Comparison of ENCODE assay signal across 26 cellular contexts in genomic region chr11:113540416-113541330, GRCh38.
DNase-seq lines count a peak whose midpoint lies in the region; ATAC-seq, FAIRE-seq and TF ChIP-seq lines count a peak whose summit lies in the region.
"Had no signal": no experiment of that assay in that cellular context is flagged by ENCODE, and none has a peak within 500 bp of the region (broad histone marks: within the 10 kb centered on the region; RNA-seq: fewer than 3 reads in every experiment).

No MANE protein-coding gene starts in this region.

- no peak for FAIRE-seq in HepG2 (lab: Jason Lieb, UNC)
- FAIRE-seq: frontal cortex had no signal

- TF ChIP-seq RAD21 in HepG2 (CRISPR knock-in tag; IDR thresholded peaks at IDR 0.05), result no peak

- no TSS peak for BruUV-seq in HepG2 (replicated peaks; lab: Mats Ljungman, UMichigan)

- TF ChIP-seq POLR2A in HepG2 (IDR thresholded peaks at IDR 0.05; ENCODE audit: insufficient read depth in 1 of 2, low read depth in 2 of 2, low read length in 2 of 2), result no peak
- no peak for TF ChIP-seq POLR2A in right lobe of liver (IDR thresholded peaks at IDR 0.05)

- no peaks in the 10 kb centered on the region for H3K36me3 Mint-ChIP-seq in stimulated activated effector memory CD8-positive, alpha-beta T cell treated with anti-CD3 and anti-CD28 coated beads, Interleukin-12 subunit alpha, Interleukin-12 subunit beta, amount 100 ng/mL, for 72 hours
- H3K36me3 Mint-ChIP-seq: activated naive CD4-positive, alpha-beta T cell treated with anti-CD3 and anti-CD28 coated beads, Interleukin-2, amount 50 U/mL, for 24 hours; CD14-positive monocyte; T-cell had no signal

- 0% methylated on average over 8 of the region's 8 CpGs for WGBS in HepG2 (ENCODE audit: low lambda C conversion rate)
- WGBS in right lobe of liver (ENCODE audit: insufficient coverage, low coverage, low lambda C conversion rate, missing lambda C conversion rate), result 53% methylated on average over 6 of the region's 8 CpGs

- no peak for TF ChIP-seq CTCF in HepG2 (CRISPR knock-in tag; IDR thresholded peaks at IDR 0.05)
- TF ChIP-seq CTCF in right lobe of liver (IDR thresholded peaks at IDR 0.05), result no peak
- peak; percentile 18 for TF ChIP-seq CTCF in foreskin keratinocyte (conservative IDR thresholded peaks at IDR 0.05)

- POLR2A ChIA-PET in HepG2 (lab: Yijun Ruan, JAX), result no interaction called here

- H3K9ac ChIP-seq in HepG2 (ENCODE audit: insufficient read depth, low read depth, low read length), result no peak overlapping the region
- H3K9ac ChIP-seq in NT2/D1 (ENCODE audit: insufficient read length, low read depth), result no peak overlapping the region

- intact Hi-C loops in HepG2 (cut with micrococcal nuclease; ENCODE audit: unreplicated experiment) (no loop called here), right lobe of liver (cut with DNase I) (no loop called here)

- H3K4me1 Mint-ChIP-seq in stimulated activated effector memory CD8-positive, alpha-beta T cell treated with anti-CD3 and anti-CD28 coated beads, Interleukin-12 subunit alpha, Interleukin-12 subunit beta, amount 100 ng/mL, for 72 hours, result no peaks in the 10 kb centered on the region
- H3K4me1 Mint-ChIP-seq: activated naive CD4-positive, alpha-beta T cell treated with anti-CD3 and anti-CD28 coated beads, Interleukin-2, amount 50 U/mL, for 24 hours; CD14-positive monocyte; T-cell had no signal

- H3K27ac ChIP-seq in HepG2 (ENCODE audit: extremely low read length, insufficient read depth, low read length), result no peak overlapping the region
- no peak overlapping the region for H3K27ac ChIP-seq in right lobe of liver
- no peak overlapping the region for H3K27ac ChIP-seq in foreskin keratinocyte
- H3K27ac ChIP-seq: thoracic aorta had no signal

- H3K4me3 ChIP-seq in HepG2 (replicated peaks in 1 of 3; ENCODE audit: insufficient read depth in 1 of 3, low read depth in 2 of 3, low read length in 3 of 3) (no peak overlapping the region), right lobe of liver (no peak overlapping the region), NT2/D1 (ENCODE audit: insufficient read length, low read depth) (no peak overlapping the region)
- H3K4me3 ChIP-seq: HAP-1, thoracic aorta had no signal

- H3K36me3 ChIP-seq in HepG2 (replicated peaks in 1 of 2; ENCODE audit: control insufficient read depth in 1 of 2, insufficient read depth in 2 of 2, low read length in 2 of 2) (no peaks in the 10 kb centered on the region), right lobe of liver (no peaks in the 10 kb centered on the region), NT2/D1 (ENCODE audit: insufficient read depth, insufficient read length, low read length) (no peaks in the 10 kb centered on the region)
- H3K36me3 ChIP-seq: HAP-1, thoracic aorta had no signal

- ATAC-seq in HepG2 (peak; percentile 66), right lobe of liver (no peak), foreskin keratinocyte (peak; percentile 28), HG03095 (IDR thresholded peaks at IDR 0.05; ENCODE audit: unreplicated experiment) (no peak)
- ATAC-seq in stimulated activated effector memory CD8-positive, alpha-beta T cell treated with anti-CD3 and anti-CD28 coated beads, Interleukin-12 subunit alpha, Interleukin-12 subunit beta, amount 100 ng/mL, for 72 hours, result peak; percentile 27
- ATAC-seq: T-cell had no signal

- H3K27me3 ChIP-seq in HepG2 (ENCODE audit: control insufficient read depth in 1 of 2, insufficient read depth in 2 of 2, low read length in 2 of 2), result peaks cover 0 to 9% of the 10 kb centered on the region in 2 experiments; a peak in 2 of 5 replicates
- no peaks in the 10 kb centered on the region for H3K27me3 ChIP-seq in right lobe of liver
- no peaks in the 10 kb centered on the region for H3K27me3 ChIP-seq in NT2/D1 (ENCODE audit: insufficient read depth, insufficient read length)
- H3K27me3 ChIP-seq in foreskin keratinocyte, result peaks cover 4% of the 10 kb centered on the region

- H3K27ac Mint-ChIP-seq in stimulated activated effector memory CD8-positive, alpha-beta T cell treated with anti-CD3 and anti-CD28 coated beads, Interleukin-12 subunit alpha, Interleukin-12 subunit beta, amount 100 ng/mL, for 72 hours, result peak overlapping the region; percentile 14
- H3K27ac Mint-ChIP-seq: activated naive CD4-positive, alpha-beta T cell treated with anti-CD3 and anti-CD28 coated beads, Interleukin-2, amount 50 U/mL, for 24 hours; CD14-positive monocyte; nephron progenitor cell; T-cell had no signal

- no peaks in the 10 kb centered on the region for H3K79me2 ChIP-seq in HepG2 (ENCODE audit: insufficient read depth, low read length)

- no peaks in the 10 kb centered on the region for H4K20me1 ChIP-seq in HepG2 (ENCODE audit: insufficient read depth, low read length)

- TF ChIP-seq EP300 in HepG2 (IDR thresholded peaks at IDR 0.05; ENCODE audit: low read depth in 2 of 2, low read length in 2 of 2) (no peak), HepG2 (CRISPR knock-in tag; IDR thresholded peaks at IDR 0.05; ENCODE audit: borderline replicate concordance) (no peak)

- CTCF ChIA-PET in HepG2 (lab: Yijun Ruan, JAX; ENCODE audit: low intra/inter-chr PET ratio, low total read pairs), result no interaction called here

- H2AFZ ChIP-seq in HepG2 (ENCODE audit: low read length), result no peak overlapping the region

- H3K4me3 Mint-ChIP-seq in stimulated activated effector memory CD8-positive, alpha-beta T cell treated with anti-CD3 and anti-CD28 coated beads, Interleukin-12 subunit alpha, Interleukin-12 subunit beta, amount 100 ng/mL, for 72 hours, result no peak overlapping the region
- H3K4me3 Mint-ChIP-seq: activated naive CD4-positive, alpha-beta T cell treated with anti-CD3 and anti-CD28 coated beads, Interleukin-2, amount 50 U/mL, for 24 hours; CD14-positive monocyte; nephron progenitor cell; T-cell had no signal

- H3K9me3 ChIP-seq in HepG2 (ENCODE audit: low read length) (no peaks in the 10 kb centered on the region), right lobe of liver (no peaks in the 10 kb centered on the region), NT2/D1 (ENCODE audit: insufficient read depth, low read length) (no peaks in the 10 kb centered on the region)
- H3K9me3 ChIP-seq: HAP-1, thoracic aorta had no signal

- no peaks in the 10 kb centered on the region for H3K4me1 ChIP-seq in HepG2 (ENCODE audit: insufficient read depth, low read length)
- no peaks in the 10 kb centered on the region for H3K4me1 ChIP-seq in right lobe of liver
- H3K4me1 ChIP-seq in NT2/D1 (ENCODE audit: insufficient read depth, insufficient read length), result peaks cover 4% of the 10 kb centered on the region
- no peaks in the 10 kb centered on the region for H3K4me1 ChIP-seq in foreskin keratinocyte
- H3K4me1 ChIP-seq: HAP-1 had no signal

- H3K9me3 Mint-ChIP-seq in stimulated activated effector memory CD8-positive, alpha-beta T cell treated with anti-CD3 and anti-CD28 coated beads, Interleukin-12 subunit alpha, Interleukin-12 subunit beta, amount 100 ng/mL, for 72 hours, result no peaks in the 10 kb centered on the region
- H3K9me3 Mint-ChIP-seq: activated naive CD4-positive, alpha-beta T cell treated with anti-CD3 and anti-CD28 coated beads, Interleukin-2, amount 50 U/mL, for 24 hours; nephron progenitor cell; T-cell had no signal

- in situ Hi-C loops in HepG2 (cut with HindIII; ENCODE audit: extremely low pct_ligation_motif_present, low pct_unique_long_range_greater_than_20kb), result loop anchor here (25.0 kb wide), 1 partner anchor 197 kb away; no protein-coding TSS in a partner anchor

- DNase-seq in HepG2 (ENCODE audit: low spot score) (no peak), right lobe of liver (no peak), NT2/D1 (ENCODE audit: low read depth, low spot score) (peak; percentile 49), foreskin keratinocyte (no peak), SKM-1 (lab: John Stamatoyannopoulos, UW; ENCODE audit: unreplicated experiment) (no peak), DMS79 (lab: John Stamatoyannopoulos, UW) (no peak)
- no peak for DNase-seq in stimulated activated effector memory CD8-positive, alpha-beta T cell treated with anti-CD3 and anti-CD28 coated beads, Interleukin-12 subunit alpha, Interleukin-12 subunit beta, amount 100 ng/mL, for 72 hours (ENCODE audit: low spot score in 2 of 2)
- DNase-seq: activated CD4-positive, alpha-beta T cell treated with anti-CD3 and anti-CD28 coated beads for 48 hours; aorta; central memory CD4-positive, alpha-beta T cell; DMS153; effector CD4-positive, alpha-beta T cell; NCI-H1436 treated with DMSO at 0.1 percent for 48 hours; NCI-H226; nephron progenitor cell; posterior cingulate gyrus; Right ventricle myocardium superior; stimulated activated CD4-positive, alpha-beta T cell treated with anti-CD3 and anti-CD28 coated beads, Interleukin-1b, Interleukin-23, amount 100 ng/mL, for 48 hours; stimulated activated naive CD4-positive, alpha-beta T cell; T-cell had no signal

- H3K4me2 ChIP-seq in HepG2 (ENCODE audit: low read depth, low read length), result no peak overlapping the region

TF ChIP-seq in HepG2, 621 proteins besides CTCF, POLR2A, EP300 and RAD21 (continues in another document):
- TF ChIP-seq ZNF841 (CRISPR knock-in tag; IDR thresholded peaks at IDR 0.05; ENCODE audit: borderline replicate concordance), result no peak
- TF ChIP-seq ATF6 (CRISPR knock-in tag; conservative IDR thresholded peaks at IDR 0.05), result no peak
- TF ChIP-seq KLF6 (CRISPR knock-in tag; IDR thresholded peaks at IDR 0.05), result no peak

Comparison
In these comparisons a context has a peak if more than half of its experiments do, and no peak if none do; other contexts are left out.
1. ATAC-seq: peak in HepG2 (single experiment), foreskin keratinocyte (single experiment) and stimulated activated effector memory CD8-positive, alpha-beta T cell treated with anti-CD3 and anti-CD28 coated beads, Interleukin-12 subunit alpha, Interleukin-12 subunit beta, amount 100 ng/mL, for 72 hours (single experiment); none in right lobe of liver (0 of 4) and HG03095 (single experiment).